ENCODE assay signal across 10 cellular contexts in genomic region chr6:108805611-108806181, GRCh38. TPM values are rescaled to one million over a fixed set of nuclear protein-coding genes. Genes with fewer than 3 reads are reported as not detected.
DNase-seq lines count a peak whose midpoint lies in the region; ATAC-seq and TF ChIP-seq lines count a peak whose summit lies in the region.
"Had no signal": no experiment of that assay in that cellular context is flagged by ENCODE, and none has a peak within 500 bp of the region (broad histone marks: within the 10 kb centered on the region; RNA-seq: fewer than 3 reads in every experiment).

No MANE protein-coding gene starts in this region.

- H4K20me1 ChIP-seq in osteoblast (ENCODE audit: insufficient read depth, low read length): no peaks in the 10 kb centered on the region

- H2AFZ ChIP-seq in osteoblast (ENCODE audit: low read length): no peak overlapping the region

- no peaks in the 10 kb centered on the region for H3K9me3 Mint-ChIP-seq in naive thymus-derived CD4-positive, alpha-beta T cell
- no peaks in the 10 kb centered on the region for H3K9me3 Mint-ChIP-seq in activated naive CD4-positive, alpha-beta T cell treated with anti-CD3 and anti-CD28 coated beads, Interleukin-2, amount 10 ng/mL, durations not matched to agents 7 days and 5 days

- in situ Hi-C loops in transverse colon (cut with MboI; ENCODE audit: low pct_ligation_motif_present in 1 of 4, low pct_unique_long_range_greater_than_20kb in 1 of 4, low sequenced_read_pairs in 3 of 4): no loop called here

- peaks cover 0 to 16% (median 0%) of the 10 kb centered on the region in 7 donors for H3K4me1 Mint-ChIP-seq in naive thymus-derived CD4-positive, alpha-beta T cell
- peaks cover 14% of the 10 kb centered on the region for H3K4me1 Mint-ChIP-seq in activated naive CD4-positive, alpha-beta T cell treated with anti-CD3 and anti-CD28 coated beads, Interleukin-2, amount 10 ng/mL, durations not matched to agents 7 days and 5 days

- no peaks in the 10 kb centered on the region for H3K79me2 ChIP-seq in osteoblast (ENCODE audit: insufficient read depth, low read length)

- no peak overlapping the region for H3K27ac ChIP-seq in naive thymus-derived CD4-positive, alpha-beta T cell (ENCODE audit: low read depth, low read length)
- no peak overlapping the region for H3K27ac ChIP-seq in ovary
- peak overlapping the region in 2 of 4 donors; percentile 8 to 10 for H3K27ac ChIP-seq in transverse colon
- H3K27ac ChIP-seq in osteoblast (ENCODE audit: low read depth, low read length): no peak overlapping the region

- no peak overlapping the region for H3K4me3 Mint-ChIP-seq in naive thymus-derived CD4-positive, alpha-beta T cell
- no peak overlapping the region for H3K4me3 Mint-ChIP-seq in activated naive CD4-positive, alpha-beta T cell treated with anti-CD3 and anti-CD28 coated beads, Interleukin-2, amount 10 ng/mL, durations not matched to agents 7 days and 5 days

- H3K4me1 ChIP-seq in naive thymus-derived CD4-positive, alpha-beta T cell (ENCODE audit: control insufficient read depth in 2 of 2, insufficient read depth in 2 of 2, low read length in 2 of 2): no peaks in the 10 kb centered on the region
- H3K4me1 ChIP-seq in ovary (ENCODE audit: insufficient read depth) (peaks cover 1% of the 10 kb centered on the region), transverse colon (peaks cover 0 to 15% (median 0%) of the 10 kb centered on the region in 4 donors), osteoblast (ENCODE audit: insufficient read depth, low read length) (no peaks in the 10 kb centered on the region)

- peak; percentile 86 for ATAC-seq in HG02759 (IDR thresholded peaks at IDR 0.05; ENCODE audit: unreplicated experiment)
- ATAC-seq in naive thymus-derived CD4-positive, alpha-beta T cell: peak; percentile 29

- no peak overlapping the region for H3K4me2 ChIP-seq in osteoblast (ENCODE audit: insufficient read depth, low read length)

- TF ChIP-seq CTCF in ovary (IDR thresholded peaks at IDR 0.05) (no peak), transverse colon (IDR thresholded peaks at IDR 0.05) (no peak), osteoblast (IDR thresholded peaks at IDR 0.05; ENCODE audit: extremely low read depth, low read depth, low read length) (no peak)

- no peak overlapping the region for H3K4me3 ChIP-seq in naive thymus-derived CD4-positive, alpha-beta T cell (ENCODE audit: low read length)
- H3K4me3 ChIP-seq in ovary (no peak overlapping the region), transverse colon (no peak overlapping the region), osteoblast (ENCODE audit: insufficient read depth, low read length) (no peak overlapping the region)

- H3K27ac Mint-ChIP-seq in naive thymus-derived CD4-positive, alpha-beta T cell: peak overlapping the region in 2 of 9 donors; percentile 16 to 36
- H3K27ac Mint-ChIP-seq in activated naive CD4-positive, alpha-beta T cell treated with anti-CD3 and anti-CD28 coated beads, Interleukin-2, amount 10 ng/mL, durations not matched to agents 7 days and 5 days: no peak overlapping the region

- intact Hi-C loops in naive thymus-derived CD4-positive, alpha-beta T cell (cut with micrococcal nuclease): no loop called here
- intact Hi-C loops in ovary (cut with DNase I) (no loop called here), transverse colon (cut with DNase I; ENCODE audit: low total_unique reads) (no loop called here)

- peaks cover 0 to 11% (median 0%) of the 10 kb centered on the region in 5 donors for H3K27me3 Mint-ChIP-seq in naive thymus-derived CD4-positive, alpha-beta T cell
- peaks cover 16% of the 10 kb centered on the region for H3K27me3 Mint-ChIP-seq in activated naive CD4-positive, alpha-beta T cell treated with anti-CD3 and anti-CD28 coated beads, Interleukin-2, amount 10 ng/mL, durations not matched to agents 7 days and 5 days

- POLR2A ChIA-PET in naive thymus-derived CD4-positive, alpha-beta T cell (lab: Charles Lee): no interaction called here

- 24 to 41% (median 35%) methylated on average over 6 of the region's 6 CpGs for WGBS in ovary, 3 donors
- WGBS in transverse colon (ENCODE audit: low coverage in 1 of 2), 2 donors: 43 to 60% methylated on average over 5 to 6 of the region's 6 CpGs

- H3K36me3 ChIP-seq in naive thymus-derived CD4-positive, alpha-beta T cell (ENCODE audit: control insufficient read depth in 2 of 3, insufficient read depth in 3 of 3, low read length in 3 of 3): no peaks in the 10 kb centered on the region
- H3K36me3 ChIP-seq in ovary: no peaks in the 10 kb centered on the region
- no peaks in the 10 kb centered on the region for H3K36me3 ChIP-seq in transverse colon
- H3K36me3 ChIP-seq in osteoblast (ENCODE audit: insufficient read depth, low read length): no peaks in the 10 kb centered on the region

- no peaks in the 10 kb centered on the region for H3K9me3 ChIP-seq in naive thymus-derived CD4-positive, alpha-beta T cell (ENCODE audit: control insufficient read depth in 2 of 3, low read length in 3 of 3)
- no peaks in the 10 kb centered on the region for H3K9me3 ChIP-seq in ovary
- H3K9me3 ChIP-seq in transverse colon: no peaks in the 10 kb centered on the region
- H3K9me3 ChIP-seq in osteoblast (ENCODE audit: low read depth, low read length): no peaks in the 10 kb centered on the region

- CTCF ChIA-PET in naive thymus-derived CD4-positive, alpha-beta T cell (lab: Charles Lee): no interaction called here
- CTCF ChIA-PET in activated naive CD4-positive, alpha-beta T cell treated with anti-CD3 and anti-CD28 coated beads, Interleukin-2, amount 10 ng/mL, durations not matched to agents 7 days and 5 days (lab: Charles Lee): interaction anchor here (0.5 to 1.2 kb wide), 2 partner anchors 87 to 264 kb away, joined by 3 to 4 read pairs; no protein-coding TSS in a partner anchor

- H3K36me3 Mint-ChIP-seq in naive thymus-derived CD4-positive, alpha-beta T cell: peaks cover 0 to 1% (median 0%) of the 10 kb centered on the region in 5 donors
- no peaks in the 10 kb centered on the region for H3K36me3 Mint-ChIP-seq in activated naive CD4-positive, alpha-beta T cell treated with anti-CD3 and anti-CD28 coated beads, Interleukin-2, amount 10 ng/mL, durations not matched to agents 7 days and 5 days

- H3K27me3 ChIP-seq in naive thymus-derived CD4-positive, alpha-beta T cell (ENCODE audit: control insufficient read depth in 2 of 2, insufficient read depth in 2 of 2, low read length in 2 of 2): no peaks in the 10 kb centered on the region
- H3K27me3 ChIP-seq in ovary: no peaks in the 10 kb centered on the region
- no peaks in the 10 kb centered on the region for H3K27me3 ChIP-seq in transverse colon
- H3K27me3 ChIP-seq in osteoblast (ENCODE audit: insufficient read depth, low read length): no peaks in the 10 kb centered on the region

- TF ChIP-seq EP300 in ovary (IDR thresholded peaks at IDR 0.05) (no peak), transverse colon (IDR thresholded peaks at IDR 0.05; ENCODE audit: low read depth) (no peak)

- DNase-seq in GM19240 (ENCODE audit: insufficient read length, low spot score) (peak; percentile 22), NCI-H524 (lab: John Stamatoyannopoulos, UW) (peak; percentile 22 to 29), ovary (no peak), transverse colon (no peak), osteoblast (ENCODE audit: insufficient read length, low spot score, missing footprints) (no peak)
- DNase-seq in naive thymus-derived CD4-positive, alpha-beta T cell: no peak
- no peak for DNase-seq in activated naive CD4-positive, alpha-beta T cell treated with anti-CD3 and anti-CD28 coated beads, Interleukin-2, amount 10 ng/mL, durations not matched to agents 7 days and 5 days
- DNase-seq: NCI-H1417 treated with DMSO at 0.1 percent for 48 hours; stimulated activated CD4-positive, alpha-beta T cell treated with anti-CD3 and anti-CD28 coated beads, Interleukin-4, amount 100 ng/mL, for 4 hours had no signal

- TF ChIP-seq POLR2A in ovary (IDR thresholded peaks at IDR 0.05): no peak
- no peak for TF ChIP-seq POLR2A in transverse colon (IDR thresholded peaks at IDR 0.05)

RNA-seq across cellular contexts. Expression of gene ARMC2, which starts 42.5 kb away (rescaled TPM):
- total RNA-seq in naive thymus-derived CD4-positive, alpha-beta T cell: 10 to 100 TPM in 2 of 5 experiments, 1 to 10 TPM in 3; 6.2 to 12.7 (median 7.9) TPM
- 1 to 10 TPM; 3.6 to 5.4 TPM for polyA plus RNA-seq in naive thymus-derived CD4-positive, alpha-beta T cell
- total RNA-seq in ovary (10 to 100 TPM in 4 of 7 donors, 1 to 10 TPM in 3; 3.2 to 14.7 (median 10.3) TPM), transverse colon (1 to 10 TPM; 2.0 to 7.5 (median 3.0) TPM), osteoblast (1.4 and 2.7 TPM in 2 replicates)
- polyA plus RNA-seq in ovary: 1 to 10 TPM; 3.3 to 7.1 TPM

Comparison
In these comparisons a context has a peak if more than half of its experiments do, and no peak if none do; other contexts are left out.
1. DNase-seq: peak in GM19240 (single experiment) and NCI-H524 (2 of 2); none in naive thymus-derived CD4-positive, alpha-beta T cell (0 of 9), activated naive CD4-positive, alpha-beta T cell treated with anti-CD3 and anti-CD28 coated beads, Interleukin-2, amount 10 ng/mL, durations not matched to agents 7 days and 5 days (single experiment), ovary (0 of 5), transverse colon (single experiment) and osteoblast (single experiment).